Comparison of ENCODE assay signal across 1 cellular context in genomic region chr17:76370261-76370993, GRCh38.
TF ChIP-seq lines count a peak whose summit lies in the region.

No MANE protein-coding gene starts in this region.

TF ChIP-seq in WTC11, 78 proteins besides CTCF, POLR2A, EP300 and RAD21 (continued from another document):
- no peak for TF ChIP-seq SMAD3 (CRISPR knock-in tag; IDR thresholded peaks at IDR 0.05; ENCODE audit: borderline replicate concordance)
